8 cellular contexts compared by ENCODE assay signal in the genomic region with DNA sequence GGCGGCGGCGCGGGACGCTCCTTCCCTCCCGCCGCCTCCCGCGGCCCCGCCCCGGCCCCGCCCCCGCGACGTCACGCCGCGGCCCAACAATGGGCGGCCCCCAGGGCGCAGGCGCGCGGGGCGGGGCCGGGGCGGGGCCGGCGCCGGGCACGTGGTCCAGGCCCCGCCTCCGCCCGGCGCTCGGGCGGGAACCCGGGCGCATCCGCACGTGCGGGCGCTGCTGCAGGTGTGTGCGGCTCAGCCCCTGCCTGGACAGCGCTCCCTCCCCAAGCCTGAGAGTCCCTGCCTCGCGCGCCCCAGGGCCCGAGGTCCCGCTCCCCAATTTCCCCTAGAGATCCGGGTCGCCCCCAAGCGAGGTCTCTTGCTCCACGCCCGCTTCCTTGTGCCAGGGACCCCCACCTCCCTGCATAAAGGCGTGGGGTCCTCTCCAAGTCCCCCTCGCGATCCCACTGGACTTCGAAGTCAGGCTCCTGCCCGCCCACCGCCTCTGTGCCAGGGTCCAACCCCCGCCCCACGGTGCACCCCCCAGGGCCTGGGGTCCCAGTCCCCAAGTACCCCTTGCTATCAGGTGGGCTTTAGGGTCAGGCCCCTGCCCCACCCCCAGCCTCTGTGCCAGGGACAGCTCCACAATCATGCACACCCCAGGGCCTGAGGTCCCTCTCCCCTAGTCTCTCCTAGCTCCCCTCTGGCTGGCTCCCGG. TPM values are rescaled to one million over a fixed set of nuclear protein-coding genes. Genes with fewer than 3 reads are reported as not detected.
DNase-seq lines count a peak whose midpoint lies in the region; ATAC-seq and TF ChIP-seq lines count a peak whose summit lies in the region.

A gene (minus strand): TSS at position 6 of the 700 bp plus-strand sequence. CDS start 267 bp downstream, outside the sequence.

- peak within 1 kb of the TSS; percentile 40 to 68 for H3K9ac ChIP-seq in colonic mucosa (ENCODE audit: low read depth in 2 of 2, low read length in 2 of 2)

- peak; percentile 77 to 88 (median 79) for DNase-seq in CD8-positive, alpha-beta memory T cell
- DNase-seq in HAP-1 (ENCODE audit: low spot score in 2 of 2) (peak; percentile 56 to 81), NCI-H2196 (lab: John Stamatoyannopoulos, UW; ENCODE audit: unreplicated experiment) (peak; percentile 93), colonic mucosa (peak; percentile 80), left lung (peak; percentile 64 to 92)
- DNase-seq in activated CD4-positive, alpha-beta T cell treated with anti-CD3 and anti-CD28 coated beads, Interleukin-2, amount 50 U/mL, for 1 hour: peak; percentile 80
- peak; percentile 82 to 85 for DNase-seq in stimulated activated CD4-positive, alpha-beta T cell treated with anti-CD3 and anti-CD28 coated beads, Interleukin-2, amount 100 ng/mL, for 24 hours

- no peak within 1 kb of the TSS for H3K4me3 ChIP-seq in CD8-positive, alpha-beta memory T cell (ENCODE audit: low read length)
- H3K4me3 ChIP-seq in HAP-1: peak within 1 kb of the TSS; percentile 70
- H3K4me3 ChIP-seq in colonic mucosa: peak within 1 kb of the TSS; percentile 76
- H3K4me3 ChIP-seq in left lung: peak within 1 kb of the TSS; percentile 58 to 64

- H3K4me1 Mint-ChIP-seq in CD8-positive, alpha-beta memory T cell: peaks cover 0 to 3% (median 2%) of the 10 kb centered on the region in 3 donors

- peak; percentile 73 for ATAC-seq in left lung
- ATAC-seq in GM18861 (IDR thresholded peaks at IDR 0.05; ENCODE audit: unreplicated experiment): no peak

- intact Hi-C loops in colonic mucosa (cut with DNase I) (no loop called here), left lung (cut with DNase I) (no loop called here)

- peaks cover 4% of the 10 kb centered on the region for H3K4me1 ChIP-seq in CD8-positive, alpha-beta memory T cell (ENCODE audit: insufficient read depth, low read length)
- H3K4me1 ChIP-seq in HAP-1 (no peaks in the 10 kb centered on the region), colonic mucosa (no peaks in the 10 kb centered on the region), left lung (peaks cover 7 to 23% of the 10 kb centered on the region in 2 donors)

- H3K36me3 Mint-ChIP-seq in CD8-positive, alpha-beta memory T cell: no peaks in the 10 kb centered on the region

- CTCF ChIA-PET in CD8-positive, alpha-beta memory T cell (lab: Charles Lee): interaction anchor here (1.2 kb wide), 1 partner anchor 10 kb away, joined by 3 read pairs; no protein-coding TSS in a partner anchor

- in situ Hi-C loops in HAP-1 (cut with MboI; ENCODE audit: low sequenced_read_pairs): no loop called here

- no peak for TF ChIP-seq CTCF in colonic mucosa (IDR thresholded peaks at IDR 0.05)
- no peak for TF ChIP-seq CTCF in left lung (IDR thresholded peaks at IDR 0.05)

- peaks cover 0 to 3% of the 10 kb centered on the region in 2 donors for H3K27me3 Mint-ChIP-seq in CD8-positive, alpha-beta memory T cell

- no peak within 1 kb of the TSS for H3K27ac ChIP-seq in CD8-positive, alpha-beta memory T cell (ENCODE audit: low read depth, low read length)
- H3K27ac ChIP-seq in colonic mucosa (peak within 1 kb of the TSS; percentile 70), left lung (peak within 1 kb of the TSS; percentile 74 to 87)

- POLR2A ChIA-PET in CD8-positive, alpha-beta memory T cell (lab: Charles Lee): interaction anchor here (1.2 kb wide), 1 partner anchor 24 kb away, joined by 6 read pairs; a partner anchor contains a TSS

- no peaks in the 10 kb centered on the region for H3K36me3 ChIP-seq in CD8-positive, alpha-beta memory T cell (ENCODE audit: insufficient read depth, low read length)
- H3K36me3 ChIP-seq in HAP-1 (replicated peaks) (peaks cover 2% of the 10 kb centered on the region), colonic mucosa (no peaks in the 10 kb centered on the region), left lung (no peaks in the 10 kb centered on the region)

- H3K9me3 ChIP-seq in CD8-positive, alpha-beta memory T cell (ENCODE audit: low read length): no peaks in the 10 kb centered on the region
- no peaks in the 10 kb centered on the region for H3K9me3 ChIP-seq in HAP-1
- H3K9me3 ChIP-seq in colonic mucosa: no peaks in the 10 kb centered on the region
- H3K9me3 ChIP-seq in left lung: no peaks in the 10 kb centered on the region

- peak within 1 kb of the TSS in 1 of 8 donors; percentile 64 for H3K27ac Mint-ChIP-seq in CD8-positive, alpha-beta memory T cell

- H3K27me3 ChIP-seq in CD8-positive, alpha-beta memory T cell (ENCODE audit: insufficient read depth, low read length, poor library complexity, severe bottlenecking): no peaks in the 10 kb centered on the region
- H3K27me3 ChIP-seq in HAP-1 (ENCODE audit: low read depth) (no peaks in the 10 kb centered on the region), colonic mucosa (no peaks in the 10 kb centered on the region), left lung (peaks cover 0 to 33% of the 10 kb centered on the region in 2 donors)

- H3K4me3 Mint-ChIP-seq in CD8-positive, alpha-beta memory T cell: peak within 1 kb of the TSS in 6 of 7 donors; percentile 3 to 79 (median 48)

- H3K9me3 Mint-ChIP-seq in CD8-positive, alpha-beta memory T cell: no peaks in the 10 kb centered on the region

RNA-seq across cellular contexts. Expression of the gene that starts here (rescaled TPM):
- total RNA-seq in CD8-positive, alpha-beta memory T cell: 10 to 100 TPM; 10.8 TPM
- polyA plus RNA-seq in CD8-positive, alpha-beta memory T cell: not detected
- total RNA-seq in colonic mucosa: 10 to 100 TPM; 31.9 to 54.3 TPM
- total RNA-seq in left lung: 10 to 100 TPM; 25.2 to 42.6 TPM
